1 cellular context compared by ENCODE assay signal in the genomic region with DNA sequence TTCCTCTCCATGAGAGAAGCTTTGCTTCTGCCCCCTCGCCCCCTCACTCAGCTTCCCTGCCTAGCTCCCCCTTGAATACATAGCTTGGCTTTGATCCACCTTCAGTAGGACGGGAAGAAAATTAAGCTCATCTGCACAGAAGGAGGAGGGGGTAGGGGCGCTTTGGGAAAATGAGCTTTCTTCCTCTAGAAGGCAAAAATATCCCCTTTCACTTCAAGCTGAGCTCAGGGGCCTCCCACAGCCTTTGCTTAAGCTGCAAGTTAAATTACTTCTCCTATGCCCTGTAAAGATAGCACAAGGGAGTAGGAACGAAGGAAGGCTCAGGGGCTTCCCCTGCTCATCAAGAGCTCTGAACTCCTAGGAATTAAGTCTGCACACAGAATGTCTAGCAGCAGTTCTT.
TF ChIP-seq lines count a peak whose summit lies in the region.

No MANE protein-coding gene starts in this region.

TF ChIP-seq in WTC11, 78 proteins besides CTCF, POLR2A, EP300 and RAD21 (continued from another document):
- TF ChIP-seq, protein P1, sequence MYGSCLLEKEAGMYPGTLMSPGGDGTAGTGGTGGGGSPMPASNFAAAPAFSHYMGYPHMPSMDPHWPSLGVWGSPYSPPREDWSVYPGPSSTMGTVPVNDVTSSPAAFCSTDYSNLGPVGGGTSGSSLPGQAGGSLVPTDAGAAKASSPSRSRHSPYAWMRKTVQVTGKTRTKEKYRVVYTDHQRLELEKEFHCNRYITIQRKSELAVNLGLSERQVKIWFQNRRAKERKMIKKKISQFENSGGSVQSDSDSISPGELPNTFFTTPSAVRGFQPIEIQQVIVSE (CRISPR knock-in tag; IDR thresholded peaks at IDR 0.05; ENCODE audit: borderline replicate concordance), result no peak
- no peak for TF ChIP-seq ELF4 (CRISPR knock-in tag; IDR thresholded peaks at IDR 0.05; ENCODE audit: low read depth)
- TF ChIP-seq MYBL2 (CRISPR knock-in tag; IDR thresholded peaks at IDR 0.05), result no peak
- TF ChIP-seq ATF1 (CRISPR knock-in tag; IDR thresholded peaks at IDR 0.05), result no peak
- TF ChIP-seq STAT6 (CRISPR knock-in tag; conservative IDR thresholded peaks at IDR 0.05; ENCODE audit: low read depth), result no peak
- no peak for TF ChIP-seq NFE2L1 (CRISPR knock-in tag; IDR thresholded peaks at IDR 0.05)
- TF ChIP-seq RORB (CRISPR knock-in tag; IDR thresholded peaks at IDR 0.05), result no peak
